ENCODE assay signal across 23 cellular contexts in the genomic region with DNA sequence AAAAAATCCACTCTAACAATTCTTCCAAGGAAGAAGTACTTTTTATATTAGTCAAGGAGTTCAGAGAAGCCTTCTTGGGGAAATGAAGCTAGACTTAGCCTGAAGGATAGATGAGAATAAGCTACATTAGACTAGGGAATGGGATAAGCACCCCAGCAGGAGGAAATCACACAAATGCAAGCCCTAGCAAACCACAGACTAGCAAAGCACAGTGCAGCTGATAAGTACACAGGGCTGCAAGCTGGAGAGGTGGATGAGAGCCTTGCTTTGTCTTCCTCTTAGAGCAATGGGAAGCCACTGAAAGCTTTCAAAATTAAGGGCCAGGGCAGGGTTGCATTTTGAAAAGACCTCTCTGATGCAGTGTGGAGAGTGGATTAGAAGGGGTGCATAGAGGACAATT.
DNase-seq lines count a peak whose midpoint lies in the region; ATAC-seq, FAIRE-seq and TF ChIP-seq lines count a peak whose summit lies in the region.
"Had no signal": no experiment of that assay in that cellular context is flagged by ENCODE, and none has a peak within 500 bp of the region (broad histone marks: within the 10 kb centered on the region; RNA-seq: fewer than 3 reads in every experiment).

No MANE protein-coding gene starts in this region.

- FAIRE-seq in H1 (lab: Jason Lieb, UNC), result no peak
- FAIRE-seq: D721Med, GM12892 had no signal

- H3K4me1 Mint-ChIP-seq in CD14-positive monocyte, result no peaks in the 10 kb centered on the region
- H3K4me1 Mint-ChIP-seq: B cell; CD4-positive, alpha-beta memory T cell; IgD-negative memory B cell; T-helper 17 cell had no signal

- no peaks in the 10 kb centered on the region for H3K4me1 ChIP-seq in H1 (replicated peaks in 1 of 4; ENCODE audit: control insufficient read depth in 3 of 4, insufficient read depth in 4 of 4, low read length in 3 of 4)
- no peaks in the 10 kb centered on the region for H3K4me1 ChIP-seq in neuronal stem cell (ENCODE audit: control insufficient read depth in 2 of 2, insufficient read depth in 1 of 2, low read depth in 1 of 2, low read length in 2 of 2)

- no peak for ATAC-seq in HG02938 (IDR thresholded peaks at IDR 0.05; ENCODE audit: unreplicated experiment)
- ATAC-seq: T-helper 17 cell had no signal

- no peak for TF ChIP-seq EP300 in H1 (IDR thresholded peaks at IDR 0.05; ENCODE audit: borderline replicate concordance in 1 of 2, low read depth in 2 of 2, low read length in 2 of 2)

- H2BK5ac ChIP-seq in H1 (ENCODE audit: low read depth, low read length) (no peak overlapping the region), neuronal stem cell (ENCODE audit: low read length) (no peak overlapping the region)

- no peak for TF ChIP-seq POLR2A in H1 (IDR thresholded peaks at IDR 0.05; ENCODE audit: control extremely low read depth in 1 of 2, low read depth in 2 of 2, low read length in 2 of 2)

- H2BK120ac ChIP-seq in H1 (replicated peaks; ENCODE audit: low read depth, low read length), result no peak overlapping the region
- H2BK120ac ChIP-seq in neuronal stem cell (ENCODE audit: low read depth, low read length), result no peak overlapping the region

- DNase-seq in DMS53 (lab: John Stamatoyannopoulos, UW) (peak; percentile 6), DMS53 treated with DMSO at 0.1 percent for 48 hours (lab: John Stamatoyannopoulos, UW; ENCODE audit: unreplicated experiment) (no peak), NCI-H345 (lab: John Stamatoyannopoulos, UW) (peak; percentile 57), H1 (ENCODE audit: low read depth in 1 of 2, low spot score in 2 of 2) (no peak), neuronal stem cell (ENCODE audit: low spot score) (peak; percentile 5), cerebellar cortex (ENCODE audit: low spot score) (no peak), CD14-positive monocyte (ENCODE audit: low spot score) (no peak)
- DNase-seq: CD4-positive, alpha-beta memory T cell; GOT3; HFFc6; Kasumi-1; NCI-H1436; NCI-H2029; NCI-H524 treated with DMSO at 0.1 percent for 48 hours; NK-92 treated with Interleukin-12 subunit alpha and Interleukin-12 subunit beta, amount 100 ng/mL, for 24 hours; T-helper 17 cell had no signal

- no peak overlapping the region for H3K14ac ChIP-seq in H1 (ENCODE audit: insufficient read length)
- peak overlapping the region; percentile 38 for H3K14ac ChIP-seq in neuronal stem cell (ENCODE audit: low read length)

- H2BK12ac ChIP-seq in H1 (ENCODE audit: low read depth, low read length) (no peak overlapping the region), neuronal stem cell (ENCODE audit: low read length) (no peak overlapping the region)

- no peak overlapping the region for H3K27ac ChIP-seq in H1 (ENCODE audit: low read depth, low read length)
- H3K27ac ChIP-seq in neuronal stem cell (replicated peaks; ENCODE audit: low read length), result no peak overlapping the region
- H3K27ac ChIP-seq: 22Rv1, RWPE1 had no signal

- intact Hi-C loops in CD14-positive monocyte (cut with micrococcal nuclease), result no loop called here

- POLR2A ChIA-PET in H1 (lab: Charles Lee; ENCODE audit: partially characterized antibody), result no interaction called here

- H3K56ac ChIP-seq in H1 (replicated peaks; ENCODE audit: insufficient read length, low read depth, low read length), result no peak overlapping the region

- no peak overlapping the region for H3K27ac Mint-ChIP-seq in CD14-positive monocyte
- H3K27ac Mint-ChIP-seq: B cell; CD4-positive, alpha-beta memory T cell; HFFc6; IgD-negative memory B cell; T-helper 17 cell had no signal

- no peak overlapping the region for H2BK20ac ChIP-seq in H1 (ENCODE audit: low read length)

- no peaks in the 10 kb centered on the region for H3K23me2 ChIP-seq in H1 (ENCODE audit: low read depth, low read length)

- H3K4me3 ChIP-seq in H1 (ENCODE audit: extremely low read depth in 1 of 4, insufficient read depth in 2 of 4, low read depth in 3 of 4, low read length in 4 of 4), result no peak overlapping the region
- H3K4me3 ChIP-seq in neuronal stem cell (ENCODE audit: low read length in 2 of 2), result no peak overlapping the region

- H4K8ac ChIP-seq in H1 (ENCODE audit: extremely low read depth, insufficient read depth, low read length) (no peak overlapping the region), neuronal stem cell (ENCODE audit: low read depth, low read length) (no peak overlapping the region)

- H3K4ac ChIP-seq in H1 (replicated peaks; ENCODE audit: insufficient read length, low read depth, low read length) (no peak overlapping the region), neuronal stem cell (ENCODE audit: low read length) (no peak overlapping the region)

- no peak overlapping the region for H4K91ac ChIP-seq in H1 (replicated peaks; ENCODE audit: insufficient read length, low read length)
- no peak overlapping the region for H4K91ac ChIP-seq in neuronal stem cell (ENCODE audit: low read depth, low read length, poor library complexity)

- no peak overlapping the region for H3K9ac ChIP-seq in H1 (replicated peaks in 1 of 4; ENCODE audit: extremely low read depth in 1 of 4, low read depth in 3 of 4, low read length in 3 of 4)
- no peak overlapping the region for H3K9ac ChIP-seq in neuronal stem cell (ENCODE audit: low read depth, low read length, poor library complexity)

- TF ChIP-seq CTCF in H1 (IDR thresholded peaks at IDR 0.05; ENCODE audit: control extremely low read depth in 1 of 3, insufficient read depth in 1 of 3, low read depth in 1 of 3, low read length in 3 of 3), result no peak
- TF ChIP-seq CTCF in CD14-positive monocyte (IDR thresholded peaks at IDR 0.05), result no peak

- H2AK5ac ChIP-seq in H1 (ENCODE audit: low read depth, low read length) (no peak overlapping the region), neuronal stem cell (ENCODE audit: low read depth, low read length) (no peak overlapping the region)

- H3K4me3 Mint-ChIP-seq in CD14-positive monocyte, result no peak overlapping the region
- H3K4me3 Mint-ChIP-seq: B cell; CD4-positive, alpha-beta memory T cell; HFFc6; IgD-negative memory B cell; T-helper 17 cell had no signal

- H3K79me2 ChIP-seq in H1 (ENCODE audit: control insufficient read depth in 1 of 2, insufficient read depth in 2 of 2, low read length in 2 of 2), result no peaks in the 10 kb centered on the region

- H4K20me1 ChIP-seq in H1 (replicated peaks in 1 of 2; ENCODE audit: control insufficient read depth in 1 of 2, insufficient read depth in 2 of 2, low read length in 2 of 2), result no peaks in the 10 kb centered on the region

- H2BK15ac ChIP-seq in H1 (ENCODE audit: low read length) (no peak overlapping the region), neuronal stem cell (ENCODE audit: low read length) (no peak overlapping the region)

- H3K27me3 Mint-ChIP-seq in CD14-positive monocyte (ENCODE audit: low read depth in 3 of 3), result no peaks in the 10 kb centered on the region
- H3K27me3 Mint-ChIP-seq: B cell; CD4-positive, alpha-beta memory T cell; IgD-negative memory B cell; T-helper 17 cell had no signal

- TF ChIP-seq RAD21 in H1 (IDR thresholded peaks at IDR 0.05 in 1 of 2, conservative IDR thresholded peaks at IDR 0.05 in 1 of 2; ENCODE audit: low read depth in 2 of 2, low read length in 2 of 2), result no peak

- peaks cover 0 to 10% (median 1%) of the 10 kb centered on the region in 7 donors for H3K9me3 Mint-ChIP-seq in CD14-positive monocyte
- H3K9me3 Mint-ChIP-seq: HFFc6 had no signal

- H3K36me3 ChIP-seq in H1 (ENCODE audit: control insufficient read depth in 2 of 4, insufficient read depth in 4 of 4, low read length in 3 of 4), result no peaks in the 10 kb centered on the region
- H3K36me3 ChIP-seq in neuronal stem cell (replicated peaks in 1 of 2; ENCODE audit: control insufficient read depth in 2 of 2, insufficient read depth in 2 of 2, low read length in 2 of 2), result no peaks in the 10 kb centered on the region

- CTCF ChIA-PET in H1 (lab: Charles Lee; ENCODE audit: partially characterized antibody), result interaction anchor here (0.9 kb wide), 1 partner anchor 566 kb away, joined by 3 read pairs; no protein-coding TSS in a partner anchor

- H4K5ac ChIP-seq in H1 (ENCODE audit: insufficient read length, low read depth, low read length), result no peak overlapping the region

- no peaks in the 10 kb centered on the region for H3K36me3 Mint-ChIP-seq in CD14-positive monocyte
- H3K36me3 Mint-ChIP-seq: CD4-positive, alpha-beta memory T cell; IgD-negative memory B cell had no signal

- H3K23ac ChIP-seq in H1 (ENCODE audit: insufficient read length), result no peak overlapping the region
- H3K23ac ChIP-seq in neuronal stem cell (ENCODE audit: low read depth, low read length, poor library complexity), result no peak overlapping the region

- H3K79me1 ChIP-seq in H1 (ENCODE audit: low read depth, low read length) (no peaks in the 10 kb centered on the region), neuronal stem cell (ENCODE audit: low read depth, low read length) (no peaks in the 10 kb centered on the region)

- no peaks in the 10 kb centered on the region for H3K9me3 ChIP-seq in H1 (ENCODE audit: insufficient read depth in 2 of 2, low read depth in 1 of 2, low read length in 1 of 2)
- H3K9me3 ChIP-seq in neuronal stem cell (replicated peaks in 1 of 2; ENCODE audit: control insufficient read depth in 2 of 2, insufficient read depth in 1 of 2, low read depth in 1 of 2, low read length in 2 of 2), result no peaks in the 10 kb centered on the region

- H3K18ac ChIP-seq in H1 (ENCODE audit: extremely low read depth, low read length), result no peak overlapping the region
- no peak overlapping the region for H3K18ac ChIP-seq in neuronal stem cell (ENCODE audit: low read length)

- H3K4me2 ChIP-seq in H1 (ENCODE audit: insufficient read depth in 1 of 2, low read depth in 2 of 2, low read length in 2 of 2) (no peak overlapping the region), neuronal stem cell (ENCODE audit: insufficient read depth, low read length, poor library complexity, severe bottlenecking) (no peak overlapping the region)

- H3K27me3 ChIP-seq in H1 (replicated peaks in 1 of 4; ENCODE audit: control insufficient read depth in 3 of 4, extremely low read depth in 1 of 4, insufficient read depth in 3 of 4, low read length in 3 of 4) (no peaks in the 10 kb centered on the region), neuronal stem cell (ENCODE audit: control insufficient read depth in 3 of 3, insufficient read depth in 3 of 3, low read depth in 1 of 3, low read length in 3 of 3) (no peaks in the 10 kb centered on the region)

- H2AFZ ChIP-seq in H1 (ENCODE audit: low read length) (0 out of 2 replicates have a peak overlapping the region, but pooled peaks have one; percentile 50), neuronal stem cell (ENCODE audit: low read length) (peak overlapping the region; percentile 45)

TF ChIP-seq in H1, 55 proteins besides CTCF, POLR2A, EP300 and RAD21 (continues in another document):
- no peak for TF ChIP-seq YY1 (IDR thresholded peaks at IDR 0.05; ENCODE audit: low read depth, low read length)
- TF ChIP-seq JUND (IDR thresholded peaks at IDR 0.05; ENCODE audit: low read length), result no peak
- no peak for TF ChIP-seq EGR1 (IDR thresholded peaks at IDR 0.05; ENCODE audit: borderline replicate concordance, low read depth, low read length)
- TF ChIP-seq SP4 (IDR thresholded peaks at IDR 0.05; ENCODE audit: low read length), result no peak
- no peak for TF ChIP-seq PHF8 (conservative IDR thresholded peaks at IDR 0.05; ENCODE audit: low read depth, low read length)

Comparison
In these comparisons a context has a peak if more than half of its experiments do, and no peak if none do; other contexts are left out.
1. DNase-seq: peak in DMS53 (single experiment), NCI-H345 (single experiment) and neuronal stem cell (single experiment); none in DMS53 treated with DMSO at 0.1 percent for 48 hours (single experiment), H1 (0 of 2), cerebellar cortex (single experiment) and CD14-positive monocyte (single experiment).